ENCODE assay signal across 7 cellular contexts in genomic region chr18:76821875-76822509, GRCh38. TPM values are rescaled to one million over a fixed set of nuclear protein-coding genes. Genes with fewer than 3 reads are reported as not detected.
A peak's percentile ranks its signal among the peaks of the same experiment; 100 is the strongest.
DNase-seq lines count a peak whose midpoint lies in the region; ATAC-seq and TF ChIP-seq lines count a peak whose summit lies in the region.

No MANE protein-coding gene starts in this region.

- CTCF ChIA-PET in HEK293T (lab: Yijun Ruan, JAX), result no interaction called here

- TF ChIP-seq CTCF in GM13976 (IDR thresholded peaks at IDR 0.05; ENCODE audit: borderline replicate concordance, control extremely low read depth, extremely low read depth, insufficient read depth, missing control alignments) (no peak), choroid plexus epithelial cell (conservative IDR thresholded peaks at IDR 0.05; ENCODE audit: low read depth, low read length) (no peak)

- POLR2A ChIA-PET in HEK293T (lab: Yijun Ruan, JAX), result interaction anchor here (0.6 to 1.3 kb wide), 2 partner anchors 14 to 19 kb away, joined by 3 read pairs; no protein-coding TSS in a partner anchor

- in situ Hi-C loops in GM13976 (cut with MboI; ENCODE audit: low sequenced_read_pairs, unreplicated experiment), result no loop called here

- peak; percentile 70 for ATAC-seq in left lobe of liver

- peak overlapping the region; percentile 93 for H3K4me3 ChIP-seq in choroid plexus epithelial cell (ENCODE audit: low read depth, low read length)

- DNase-seq in GM13976 (ENCODE audit: low spot score) (peak; percentile 85), HEK293T (ENCODE audit: extremely low spot score) (peak; percentile 56), MV-4-11 (lab: John Stamatoyannopoulos, UW) (peak; percentile 33), choroid plexus epithelial cell (ENCODE audit: low read depth) (peak; percentile 50), left lobe of liver (ENCODE audit: low spot score) (peak; percentile 76)
- DNase-seq in activated CD4-positive, alpha-beta T cell treated with anti-CD3 and anti-CD28 coated beads for 24 hours (ENCODE audit: low read depth in 2 of 2), result peak; percentile 28 to 39
- peak; percentile 45 to 48 for DNase-seq in stimulated activated CD4-positive, alpha-beta T cell treated with anti-CD3 and anti-CD28 coated beads, Interleukin-2, amount 100 ng/mL, for 48 hours

TF ChIP-seq in HEK293T, 16 proteins besides CTCF, POLR2A, EP300 and RAD21:
- no peak for TF ChIP-seq FOXA1 (IDR thresholded peaks at IDR 0.05)
- no peak for TF ChIP-seq ARNT (IDR thresholded peaks at IDR 0.05)
- TF ChIP-seq HDGF (IDR thresholded peaks at IDR 0.05; ENCODE audit: borderline replicate concordance), result no peak
- TF ChIP-seq ZNF384 (IDR thresholded peaks at IDR 0.05), result no peak
- TF ChIP-seq TARDBP (IDR thresholded peaks at IDR 0.05), result no peak
- no peak for TF ChIP-seq FOXM1 (IDR thresholded peaks at IDR 0.05; ENCODE audit: borderline replicate concordance)
- no peak for TF ChIP-seq L3MBTL2 (conservative IDR thresholded peaks at IDR 0.05)

RNA-seq across cellular contexts. Expression of gene ZNF236, which starts 0.4 kb away (rescaled TPM):
- total RNA-seq in left lobe of liver, result 6.2 TPM

Comparison
In these comparisons a context has a peak if more than half of its experiments do, and no peak if none do; other contexts are left out.
1. Peak in every context shown above with its lines: DNase-seq, ATAC-seq and H3K4me3 ChIP-seq.
2. DNase-seq: peak in every context shown above with its lines; median percentile 85 in GM13976; 76 in left lobe of liver; 56 in HEK293T; 50 in choroid plexus epithelial cell; 46 in stimulated activated CD4-positive, alpha-beta T cell treated with anti-CD3 and anti-CD28 coated beads, Interleukin-2, amount 100 ng/mL, for 48 hours; 34 in activated CD4-positive, alpha-beta T cell treated with anti-CD3 and anti-CD28 coated beads for 24 hours; 33 in MV-4-11.